In the genomic region with DNA sequence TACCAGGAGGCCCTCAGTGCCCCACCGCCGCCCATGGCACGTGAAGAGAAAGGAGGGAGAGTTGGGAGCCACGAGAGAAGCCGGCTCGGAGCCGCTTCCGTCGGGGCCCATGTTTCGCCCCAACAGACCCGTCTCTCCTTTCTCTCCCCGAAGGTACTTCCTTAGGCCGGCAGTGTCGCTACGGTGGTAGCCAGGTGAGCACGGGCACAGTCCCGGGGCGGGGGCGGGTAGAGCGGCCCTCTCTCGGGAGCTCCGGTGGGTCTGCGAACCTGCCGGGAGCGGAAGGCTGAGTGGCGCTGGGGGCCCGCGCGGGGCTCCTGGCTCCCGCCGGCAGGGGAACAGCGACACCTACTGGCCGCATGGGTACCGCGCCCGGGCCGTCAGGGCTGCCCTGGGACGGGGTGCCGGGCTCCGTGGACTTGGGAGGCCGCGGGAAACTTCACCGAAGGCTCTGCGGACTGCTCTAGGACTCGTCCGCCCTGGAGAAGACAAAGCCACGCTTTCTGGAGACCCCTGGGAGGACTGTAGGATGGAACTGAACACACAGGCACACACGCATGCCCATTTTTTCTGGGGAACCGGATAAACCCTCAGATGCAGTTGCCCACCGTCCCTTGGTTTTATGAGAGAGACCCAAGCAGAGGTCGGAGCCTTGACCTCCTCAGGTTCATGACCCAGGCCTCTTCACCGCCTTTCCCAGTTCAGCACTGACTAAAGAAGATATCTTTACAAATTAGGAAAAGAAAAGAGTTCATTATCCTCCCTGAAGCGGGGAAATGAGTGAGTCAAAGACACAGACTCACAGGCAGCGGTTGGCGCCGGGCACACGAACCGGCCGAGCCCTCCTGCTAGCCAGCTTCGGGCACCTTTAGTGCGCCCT, we compare ENCODE assay signal across 1 cellular context.
TF ChIP-seq lines count a peak whose summit lies in the region.

No MANE protein-coding gene starts in this region.

TF ChIP-seq in HepG2, 621 proteins besides CTCF, POLR2A, EP300 and RAD21 (continued from another document and continues in another):
- TF ChIP-seq ZNF333 (CRISPR knock-in tag; IDR thresholded peaks at IDR 0.05; ENCODE audit: borderline replicate concordance) (no peak), ZNF777 (CRISPR knock-in tag; IDR thresholded peaks at IDR 0.05) (peak; percentile 78; the same call in 1 of the 2 replicates), SSRP1 (CRISPR knock-in tag; IDR thresholded peaks at IDR 0.05) (no peak), ZC3H4 (CRISPR knock-in tag; IDR thresholded peaks at IDR 0.05; ENCODE audit: borderline replicate concordance) (no peak), RXRB (CRISPR knock-in tag; IDR thresholded peaks at IDR 0.05; ENCODE audit: borderline replicate concordance) (peak; percentile 18; the same call in 1 of the 2 replicates), TAF1 (CRISPR knock-in tag; IDR thresholded peaks at IDR 0.05) (no peak), ELF3 (CRISPR knock-in tag; IDR thresholded peaks at IDR 0.05) (no peak), ZNF225 (CRISPR knock-in tag; IDR thresholded peaks at IDR 0.05) (no peak), SKI (IDR thresholded peaks at IDR 0.05; ENCODE audit: partially characterized antibody) (no peak), MAFG (CRISPR knock-in tag; IDR thresholded peaks at IDR 0.05) (no peak), DNMT3B (CRISPR knock-in tag; conservative IDR thresholded peaks at IDR 0.05) (no peak), FOXO1 (CRISPR knock-in tag; IDR thresholded peaks at IDR 0.05) (0 out of 2 replicates have a peak, but pooled peaks have one; percentile 35), ATF7 (IDR thresholded peaks at IDR 0.05) (no peak), ATF7 (CRISPR knock-in tag; IDR thresholded peaks at IDR 0.05) (no peak), FOSL2 (CRISPR knock-in tag; IDR thresholded peaks at IDR 0.05) (peak; percentile 19; the same call in 1 of the 2 replicates), ZBTB42 (CRISPR knock-in tag; IDR thresholded peaks at IDR 0.05) (no peak), NCOA2 (CRISPR knock-in tag; IDR thresholded peaks at IDR 0.05) (no peak), SRSF1 (optimal IDR thresholded peaks at IDR 0.05; ENCODE audit: low read depth, low read length) (no peak), THAP11 (CRISPR knock-in tag; IDR thresholded peaks at IDR 0.05) (0 out of 2 replicates have a peak, but pooled peaks have one; percentile 22), ZNF556 (CRISPR knock-in tag; IDR thresholded peaks at IDR 0.05; ENCODE audit: borderline replicate concordance) (0 out of 2 replicates have a peak, but pooled peaks have one; percentile 71), BRCA1 (CRISPR knock-in tag; IDR thresholded peaks at IDR 0.05) (no peak), ZNF619 (CRISPR knock-in tag; IDR thresholded peaks at IDR 0.05) (no peak), CAMTA2 (CRISPR knock-in tag; IDR thresholded peaks at IDR 0.05; ENCODE audit: borderline replicate concordance) (no peak), ZNF441 (CRISPR knock-in tag; IDR thresholded peaks at IDR 0.05; ENCODE audit: borderline replicate concordance) (no peak)
- TF ChIP-seq, protein P1, sequence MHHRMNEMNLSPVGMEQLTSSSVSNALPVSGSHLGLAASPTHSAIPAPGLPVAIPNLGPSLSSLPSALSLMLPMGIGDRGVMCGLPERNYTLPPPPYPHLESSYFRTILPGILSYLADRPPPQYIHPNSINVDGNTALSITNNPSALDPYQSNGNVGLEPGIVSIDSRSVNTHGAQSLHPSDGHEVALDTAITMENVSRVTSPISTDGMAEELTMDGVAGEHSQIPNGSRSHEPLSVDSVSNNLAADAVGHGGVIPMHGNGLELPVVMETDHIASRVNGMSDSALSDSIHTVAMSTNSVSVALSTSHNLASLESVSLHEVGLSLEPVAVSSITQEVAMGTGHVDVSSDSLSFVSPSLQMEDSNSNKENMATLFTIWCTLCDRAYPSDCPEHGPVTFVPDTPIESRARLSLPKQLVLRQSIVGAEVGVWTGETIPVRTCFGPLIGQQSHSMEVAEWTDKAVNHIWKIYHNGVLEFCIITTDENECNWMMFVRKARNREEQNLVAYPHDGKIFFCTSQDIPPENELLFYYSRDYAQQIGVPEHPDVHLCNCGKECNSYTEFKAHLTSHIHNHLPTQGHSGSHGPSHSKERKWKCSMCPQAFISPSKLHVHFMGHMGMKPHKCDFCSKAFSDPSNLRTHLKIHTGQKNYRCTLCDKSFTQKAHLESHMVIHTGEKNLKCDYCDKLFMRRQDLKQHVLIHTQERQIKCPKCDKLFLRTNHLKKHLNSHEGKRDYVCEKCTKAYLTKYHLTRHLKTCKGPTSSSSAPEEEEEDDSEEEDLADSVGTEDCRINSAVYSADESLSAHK (CRISPR knock-in tag; IDR thresholded peaks at IDR 0.05; ENCODE audit: borderline replicate concordance): no peak
- TF ChIP-seq, protein P2, sequence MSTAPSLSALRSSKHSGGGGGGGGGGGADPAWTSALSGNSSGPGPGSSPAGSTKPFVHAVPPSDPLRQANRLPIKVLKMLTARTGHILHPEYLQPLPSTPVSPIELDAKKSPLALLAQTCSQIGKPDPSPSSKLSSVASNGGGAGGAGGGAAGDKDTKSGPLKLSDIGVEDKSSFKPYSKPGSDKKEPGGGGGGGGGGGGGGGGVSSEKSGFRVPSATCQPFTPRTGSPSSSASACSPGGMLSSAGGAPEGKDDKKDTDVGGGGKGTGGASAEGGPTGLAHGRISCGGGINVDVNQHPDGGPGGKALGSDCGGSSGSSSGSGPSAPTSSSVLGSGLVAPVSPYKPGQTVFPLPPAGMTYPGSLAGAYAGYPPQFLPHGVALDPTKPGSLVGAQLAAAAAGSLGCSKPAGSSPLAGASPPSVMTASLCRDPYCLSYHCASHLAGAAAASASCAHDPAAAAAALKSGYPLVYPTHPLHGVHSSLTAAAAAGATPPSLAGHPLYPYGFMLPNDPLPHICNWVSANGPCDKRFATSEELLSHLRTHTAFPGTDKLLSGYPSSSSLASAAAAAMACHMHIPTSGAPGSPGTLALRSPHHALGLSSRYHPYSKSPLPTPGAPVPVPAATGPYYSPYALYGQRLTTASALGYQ (CRISPR knock-in tag; IDR thresholded peaks at IDR 0.05): no peak
- TF ChIP-seq, protein P3, sequence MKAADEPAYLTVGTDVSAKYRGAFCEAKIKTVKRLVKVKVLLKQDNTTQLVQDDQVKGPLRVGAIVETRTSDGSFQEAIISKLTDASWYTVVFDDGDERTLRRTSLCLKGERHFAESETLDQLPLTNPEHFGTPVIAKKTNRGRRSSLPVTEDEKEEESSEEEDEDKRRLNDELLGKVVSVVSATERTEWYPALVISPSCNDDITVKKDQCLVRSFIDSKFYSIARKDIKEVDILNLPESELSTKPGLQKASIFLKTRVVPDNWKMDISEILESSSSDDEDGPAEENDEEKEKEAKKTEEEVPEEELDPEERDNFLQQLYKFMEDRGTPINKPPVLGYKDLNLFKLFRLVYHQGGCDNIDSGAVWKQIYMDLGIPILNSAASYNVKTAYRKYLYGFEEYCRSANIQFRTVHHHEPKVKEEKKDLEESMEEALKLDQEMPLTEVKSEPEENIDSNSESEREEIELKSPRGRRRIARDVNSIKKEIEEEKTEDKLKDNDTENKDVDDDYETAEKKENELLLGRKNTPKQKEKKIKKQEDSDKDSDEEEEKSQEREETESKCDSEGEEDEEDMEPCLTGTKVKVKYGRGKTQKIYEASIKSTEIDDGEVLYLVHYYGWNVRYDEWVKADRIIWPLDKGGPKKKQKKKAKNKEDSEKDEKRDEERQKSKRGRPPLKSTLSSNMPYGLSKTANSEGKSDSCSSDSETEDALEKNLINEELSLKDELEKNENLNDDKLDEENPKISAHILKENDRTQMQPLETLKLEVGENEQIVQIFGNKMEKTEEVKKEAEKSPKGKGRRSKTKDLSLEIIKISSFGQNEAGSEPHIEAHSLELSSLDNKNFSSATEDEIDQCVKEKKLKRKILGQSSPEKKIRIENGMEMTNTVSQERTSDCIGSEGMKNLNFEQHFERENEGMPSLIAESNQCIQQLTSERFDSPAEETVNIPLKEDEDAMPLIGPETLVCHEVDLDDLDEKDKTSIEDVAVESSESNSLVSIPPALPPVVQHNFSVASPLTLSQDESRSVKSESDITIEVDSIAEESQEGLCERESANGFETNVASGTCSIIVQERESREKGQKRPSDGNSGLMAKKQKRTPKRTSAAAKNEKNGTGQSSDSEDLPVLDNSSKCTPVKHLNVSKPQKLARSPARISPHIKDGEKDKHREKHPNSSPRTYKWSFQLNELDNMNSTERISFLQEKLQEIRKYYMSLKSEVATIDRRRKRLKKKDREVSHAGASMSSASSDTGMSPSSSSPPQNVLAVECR (CRISPR knock-in tag; IDR thresholded peaks at IDR 0.05; ENCODE audit: borderline replicate concordance): no peak
- TF ChIP-seq, protein P4, sequence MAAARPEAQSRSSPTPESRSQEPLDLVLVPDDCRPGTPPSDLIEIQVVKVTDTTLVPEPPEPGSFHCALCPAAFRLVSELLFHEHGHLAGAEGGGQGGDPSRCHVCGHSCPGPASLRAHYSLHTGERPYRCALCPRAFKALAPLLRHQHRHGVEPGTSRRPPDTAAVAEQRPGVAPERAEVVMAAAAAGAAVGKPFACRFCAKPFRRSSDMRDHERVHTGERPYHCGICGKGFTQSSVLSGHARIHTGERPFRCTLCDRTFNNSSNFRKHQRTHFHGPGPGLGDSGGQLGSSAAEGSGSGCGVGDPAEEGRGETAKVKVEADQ (CRISPR knock-in tag; IDR thresholded peaks at IDR 0.05; ENCODE audit: borderline replicate concordance): 0 out of 2 replicates have a peak, but pooled peaks have one; percentile 24
- TF ChIP-seq, protein P5, sequence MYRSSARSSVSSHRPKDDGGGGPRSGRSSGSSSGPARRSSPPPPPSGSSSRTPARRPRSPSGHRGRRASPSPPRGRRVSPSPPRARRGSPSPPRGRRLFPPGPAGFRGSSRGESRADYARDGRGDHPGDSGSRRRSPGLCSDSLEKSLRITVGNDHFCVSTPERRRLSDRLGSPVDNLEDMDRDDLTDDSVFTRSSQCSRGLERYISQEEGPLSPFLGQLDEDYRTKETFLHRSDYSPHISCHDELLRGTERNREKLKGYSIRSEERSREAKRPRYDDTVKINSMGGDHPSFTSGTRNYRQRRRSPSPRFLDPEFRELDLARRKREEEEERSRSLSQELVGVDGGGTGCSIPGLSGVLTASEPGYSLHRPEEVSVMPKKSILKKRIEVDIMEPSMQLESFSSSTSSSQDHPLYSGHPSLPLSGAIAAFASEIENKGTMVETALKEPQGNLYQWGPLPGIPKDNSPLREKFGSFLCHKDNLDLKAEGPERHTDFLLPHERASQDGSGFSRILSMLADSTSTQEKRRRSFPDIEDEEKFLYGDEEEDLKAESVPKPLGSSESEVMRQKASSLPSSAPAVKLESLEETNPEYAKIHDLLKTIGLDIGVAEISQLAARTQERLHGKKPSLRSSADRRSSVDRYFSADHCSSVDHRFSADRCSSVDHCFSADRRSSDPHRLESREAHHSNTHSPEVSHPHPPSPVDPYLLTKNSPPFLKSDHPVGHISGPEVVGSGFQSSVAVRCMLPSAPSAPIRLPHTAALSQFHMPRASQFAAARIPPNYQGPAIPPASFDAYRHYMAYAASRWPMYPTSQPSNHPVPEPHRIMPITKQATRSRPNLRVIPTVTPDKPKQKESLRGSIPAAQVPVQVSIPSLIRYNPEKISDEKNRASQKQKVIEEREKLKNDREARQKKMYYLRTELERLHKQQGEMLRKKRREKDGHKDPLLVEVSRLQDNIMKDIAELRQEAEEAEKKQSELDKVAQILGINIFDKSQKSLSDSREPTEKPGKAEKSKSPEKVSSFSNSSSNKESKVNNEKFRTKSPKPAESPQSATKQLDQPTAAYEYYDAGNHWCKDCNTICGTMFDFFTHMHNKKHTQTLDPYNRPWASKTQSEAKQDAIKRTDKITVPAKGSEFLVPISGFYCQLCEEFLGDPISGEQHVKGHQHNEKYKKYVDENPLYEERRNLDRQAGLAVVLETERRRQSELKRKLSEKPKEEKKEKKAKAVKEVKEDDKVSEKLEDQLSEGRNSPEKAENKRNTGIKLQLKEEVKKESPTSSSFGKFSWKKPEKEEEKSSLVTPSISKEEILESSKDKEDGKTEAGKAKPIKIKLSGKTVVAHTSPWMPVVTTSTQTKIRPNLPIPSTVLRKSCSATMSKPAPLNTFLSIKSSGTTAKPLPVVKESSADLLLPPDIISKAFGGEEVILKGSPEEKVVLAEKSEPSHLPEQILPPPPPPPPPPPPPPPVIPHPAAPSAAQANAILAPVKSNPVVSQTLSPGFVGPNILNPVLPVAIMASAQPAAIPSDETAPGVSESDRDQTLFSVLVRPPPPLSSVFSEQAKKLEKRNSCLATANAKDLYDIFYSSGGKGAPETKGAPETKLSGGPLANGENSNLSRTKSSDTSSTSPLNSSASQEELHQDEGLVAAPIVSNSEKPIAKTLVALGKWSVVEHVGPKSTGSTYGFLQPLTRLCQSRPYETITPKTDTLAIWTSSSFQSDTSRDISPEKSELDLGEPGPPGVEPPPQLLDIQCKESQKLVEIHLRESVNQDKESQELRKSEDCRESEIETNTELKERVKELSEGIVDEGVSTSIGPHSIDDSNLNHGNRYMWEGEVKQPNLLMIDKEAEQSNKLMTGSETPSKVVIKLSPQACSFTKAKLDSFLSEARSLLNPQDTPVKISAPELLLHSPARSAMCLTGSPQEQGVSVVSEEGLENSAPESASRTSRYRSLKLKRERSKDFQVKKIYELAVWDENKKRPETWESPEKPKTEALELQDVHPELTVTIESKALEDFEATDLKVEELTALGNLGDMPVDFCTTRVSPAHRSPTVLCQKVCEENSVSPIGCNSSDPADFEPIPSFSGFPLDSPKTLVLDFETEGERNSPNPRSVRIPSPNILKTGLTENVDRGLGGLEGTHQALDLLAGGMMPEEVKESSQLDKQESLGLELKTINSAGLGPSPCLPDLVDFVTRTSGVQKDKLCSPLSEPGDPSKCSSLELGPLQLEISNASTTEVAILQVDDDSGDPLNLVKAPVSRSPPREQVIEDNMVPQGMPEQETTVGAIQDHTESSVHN (CRISPR knock-in tag; IDR thresholded peaks at IDR 0.05): no peak
- TF ChIP-seq, protein P6, sequence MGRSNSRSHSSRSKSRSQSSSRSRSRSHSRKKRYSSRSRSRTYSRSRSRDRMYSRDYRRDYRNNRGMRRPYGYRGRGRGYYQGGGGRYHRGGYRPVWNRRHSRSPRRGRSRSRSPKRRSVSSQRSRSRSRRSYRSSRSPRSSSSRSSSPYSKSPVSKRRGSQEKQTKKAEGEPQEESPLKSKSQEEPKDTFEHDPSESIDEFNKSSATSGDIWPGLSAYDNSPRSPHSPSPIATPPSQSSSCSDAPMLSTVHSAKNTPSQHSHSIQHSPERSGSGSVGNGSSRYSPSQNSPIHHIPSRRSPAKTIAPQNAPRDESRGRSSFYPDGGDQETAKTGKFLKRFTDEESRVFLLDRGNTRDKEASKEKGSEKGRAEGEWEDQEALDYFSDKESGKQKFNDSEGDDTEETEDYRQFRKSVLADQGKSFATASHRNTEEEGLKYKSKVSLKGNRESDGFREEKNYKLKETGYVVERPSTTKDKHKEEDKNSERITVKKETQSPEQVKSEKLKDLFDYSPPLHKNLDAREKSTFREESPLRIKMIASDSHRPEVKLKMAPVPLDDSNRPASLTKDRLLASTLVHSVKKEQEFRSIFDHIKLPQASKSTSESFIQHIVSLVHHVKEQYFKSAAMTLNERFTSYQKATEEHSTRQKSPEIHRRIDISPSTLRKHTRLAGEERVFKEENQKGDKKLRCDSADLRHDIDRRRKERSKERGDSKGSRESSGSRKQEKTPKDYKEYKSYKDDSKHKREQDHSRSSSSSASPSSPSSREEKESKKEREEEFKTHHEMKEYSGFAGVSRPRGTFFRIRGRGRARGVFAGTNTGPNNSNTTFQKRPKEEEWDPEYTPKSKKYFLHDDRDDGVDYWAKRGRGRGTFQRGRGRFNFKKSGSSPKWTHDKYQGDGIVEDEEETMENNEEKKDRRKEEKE (IDR thresholded peaks at IDR 0.05): no peak
